Comparison of ENCODE assay signal across 1 cellular context in genomic region chr19:18594824-18595373, GRCh38.
TF ChIP-seq lines count a peak whose summit lies in the region.

No MANE protein-coding gene starts in this region.

TF ChIP-seq in HEK293, 187 proteins besides CTCF, POLR2A, EP300 and RAD21 (continued from another document):
- TF ChIP-seq ZBTB11 (tag by site-specific recombination; conservative IDR thresholded peaks at IDR 0.05; ENCODE audit: low read depth) (no peak), ZBTB48 (tag by site-specific recombination; IDR thresholded peaks at IDR 0.05) (no peak), ZNF157 (tag by site-specific recombination; IDR thresholded peaks at IDR 0.05) (no peak), REST (tag by site-specific recombination; IDR thresholded peaks at IDR 0.05) (no peak; the same call in 1 of the 2 replicates), ZXDB (tag by site-specific recombination; IDR thresholded peaks at IDR 0.05) (no peak), ZNF155 (tag by site-specific recombination; IDR thresholded peaks at IDR 0.05) (no peak), ZNF600 (tag by site-specific recombination; IDR thresholded peaks at IDR 0.05) (no peak), PBX3 (CRISPR knock-in tag; IDR thresholded peaks at IDR 0.05) (no peak), ZNF692 (tag by site-specific recombination; IDR thresholded peaks at IDR 0.05) (no peak), INSM2 (tag by site-specific recombination; IDR thresholded peaks at IDR 0.05) (no peak), ZNF610 (tag by site-specific recombination; IDR thresholded peaks at IDR 0.05; ENCODE audit: borderline replicate concordance) (no peak), ZNF843 (tag by site-specific recombination; IDR thresholded peaks at IDR 0.05) (peak; percentile 29; the same call in 1 of the 2 replicates), ZNF148 (tag by site-specific recombination; IDR thresholded peaks at IDR 0.05; ENCODE audit: borderline replicate concordance) (no peak), ZNF626 (tag by site-specific recombination; IDR thresholded peaks at IDR 0.05) (no peak), ZSCAN23 (tag by site-specific recombination; IDR thresholded peaks at IDR 0.05) (no peak), ZNF280C (tag by site-specific recombination; IDR thresholded peaks at IDR 0.05) (no peak), ZNF521 (tag by site-specific recombination; IDR thresholded peaks at IDR 0.05) (no peak), ZNF19 (tag by site-specific recombination; IDR thresholded peaks at IDR 0.05; ENCODE audit: low read depth) (no peak), ZNF701 (tag by site-specific recombination; IDR thresholded peaks at IDR 0.05) (0 out of 2 replicates have a peak, but pooled peaks have one; percentile 7), ZFP3 (tag by site-specific recombination; IDR thresholded peaks at IDR 0.05; ENCODE audit: low read depth) (no peak), ZNF544 (tag by site-specific recombination; IDR thresholded peaks at IDR 0.05) (no peak), KLF1 (tag by site-specific recombination; IDR thresholded peaks at IDR 0.05) (no peak), ZNF791 (tag by site-specific recombination; IDR thresholded peaks at IDR 0.05) (no peak), ZNF548 (tag by site-specific recombination; IDR thresholded peaks at IDR 0.05) (0 out of 2 replicates have a peak, but pooled peaks have one; percentile 13), KLF9 (tag by site-specific recombination; IDR thresholded peaks at IDR 0.05; ENCODE audit: low read depth) (no peak), ZNF596 (tag by site-specific recombination; IDR thresholded peaks at IDR 0.05) (no peak), ZNF510 (tag by site-specific recombination; IDR thresholded peaks at IDR 0.05; ENCODE audit: insufficient replicate concordance) (no peak), ZBTB20 (tag by site-specific recombination; IDR thresholded peaks at IDR 0.05) (no peak), GLI4 (tag by site-specific recombination; IDR thresholded peaks at IDR 0.05) (no peak), SP3 (tag by site-specific recombination; IDR thresholded peaks at IDR 0.05) (no peak), GLI2 (tag by site-specific recombination; IDR thresholded peaks at IDR 0.05; ENCODE audit: borderline replicate concordance, low read depth) (no peak), KLF10 (tag by site-specific recombination; IDR thresholded peaks at IDR 0.05) (no peak), ZNF274 (IDR thresholded peaks at IDR 0.05; ENCODE audit: low read length) (no peak), ZNF274 (tag by site-specific recombination; IDR thresholded peaks at IDR 0.05; ENCODE audit: borderline replicate concordance) (no peak), ZBTB6 (tag by site-specific recombination; IDR thresholded peaks at IDR 0.05) (peak; percentile 3; the same call in 1 of the 2 replicates), ZNF776 (tag by site-specific recombination; IDR thresholded peaks at IDR 0.05; ENCODE audit: borderline replicate concordance) (no peak), ZNF133 (tag by site-specific recombination; IDR thresholded peaks at IDR 0.05) (no peak)
TF ChIP-seq in HEK293: peak in this region for 7.
